In the genomic region with DNA sequence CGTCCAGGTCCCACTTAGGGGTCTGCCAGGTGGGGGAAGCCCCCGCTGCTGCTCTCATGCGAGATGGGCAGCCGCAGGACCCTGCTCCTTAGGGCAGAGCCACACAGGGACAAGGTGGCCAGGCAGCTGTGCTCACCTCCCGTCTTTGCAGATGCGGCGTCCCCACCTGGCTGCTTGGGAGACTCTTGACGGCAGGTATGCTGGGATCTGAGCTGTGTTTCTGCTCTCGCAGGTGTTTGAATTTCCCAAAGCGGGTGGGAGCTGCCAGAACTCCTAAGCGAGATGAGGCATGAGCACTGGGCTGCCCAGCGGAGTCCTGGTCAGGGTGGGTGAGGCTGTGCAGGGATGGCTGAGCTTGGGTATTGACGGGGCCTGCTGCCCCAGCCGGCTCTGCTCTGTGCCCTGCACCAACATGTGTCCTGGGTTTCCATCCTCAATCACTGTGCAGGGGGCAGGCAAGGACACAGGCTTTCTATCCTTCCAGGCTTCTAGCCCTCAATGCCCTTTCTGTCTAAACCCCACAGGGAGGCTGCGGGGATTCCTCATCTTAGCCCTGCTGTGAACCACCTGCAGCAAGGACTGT, we compare ENCODE assay signal across 15 cellular contexts.
"Had no signal": no experiment of that assay in that cellular context is flagged by ENCODE, and none has a peak within 500 bp of the region (broad histone marks: within the 10 kb centered on the region; RNA-seq: fewer than 3 reads in every experiment).

No MANE protein-coding gene starts in this region.

- DNase-seq: activated CD4-positive, alpha-beta memory T cell treated with anti-CD3 and anti-CD28 coated beads, Interleukin-2, amount 10 ng/mL, durations not matched to agents 7 days and 5 days; activated CD4-positive, alpha-beta T cell treated with anti-CD3 and anti-CD28 coated beads for 4 hours; activated naive CD4-positive, alpha-beta T cell treated with anti-CD3 and anti-CD28 coated beads, Interleukin-2, amount 10 ng/mL, durations not matched to agents 7 days and 5 days; activated T-cell treated with anti-CD3 and anti-CD28 coated beads, Interleukin-2, amount 50 U/mL, for 24 hours; erythroblast; hypothalamus; mesenchymal stem cell; natural killer cell; SK-N-SH; T-cell; T1000; trophoblast cell had no signal

- H3K27ac ChIP-seq: left lung, VCaP had no signal

- H3K4me1 ChIP-seq: adrenal gland, left lung had no signal

- H3K36me3 ChIP-seq: adrenal gland, left lung had no signal

- H3K9me3 ChIP-seq: adrenal gland, left lung, SK-N-SH had no signal

- H3K27me3 ChIP-seq: adrenal gland had no signal

- H3K4me3 ChIP-seq: adrenal gland, left lung had no signal

- ATAC-seq: left lung, natural killer cell, T-cell had no signal
